Comparison of ENCODE assay signal across 21 cellular contexts in genomic region chr2:113255140-113256070, GRCh38. TPM values are rescaled to one million over a fixed set of nuclear protein-coding genes. Genes with fewer than 3 reads are reported as not detected.
DNase-seq lines count a peak whose midpoint lies in the region; ATAC-seq, FAIRE-seq and TF ChIP-seq lines count a peak whose summit lies in the region.
"Had no signal": no experiment of that assay in that cellular context is flagged by ENCODE, and none has a peak within 500 bp of the region (broad histone marks: within the 10 kb centered on the region; RNA-seq: fewer than 3 reads in every experiment).

No MANE protein-coding gene starts in this region.

- H3K9me2 ChIP-seq in PC-3 (replicated peaks; ENCODE audit: low read length): no peaks in the 10 kb centered on the region

- H3K9me3 ChIP-seq in smooth muscle cell (replicated peaks; ENCODE audit: low read depth): no peaks in the 10 kb centered on the region
- no peaks in the 10 kb centered on the region for H3K9me3 ChIP-seq in PC-3 (ENCODE audit: low read length)
- no peaks in the 10 kb centered on the region for H3K9me3 ChIP-seq in ascending aorta
- H3K9me3 ChIP-seq: heart right ventricle, ovary had no signal

- no TSS peak for BruUV-seq in PC-3 (replicated peaks; lab: Mats Ljungman, UMichigan)

- no peaks in the 10 kb centered on the region for H3K36me3 ChIP-seq in bronchial epithelial cell (ENCODE audit: control insufficient read depth, insufficient read depth, low read length)
- no peaks in the 10 kb centered on the region for H3K36me3 ChIP-seq in smooth muscle cell (ENCODE audit: low read depth)
- H3K36me3 ChIP-seq in PC-3 (ENCODE audit: low read depth, low read length): no peaks in the 10 kb centered on the region
- no peaks in the 10 kb centered on the region for H3K36me3 ChIP-seq in ascending aorta
- H3K36me3 ChIP-seq: heart right ventricle, ovary had no signal

- H3K27me3 Mint-ChIP-seq in activated naive CD4-positive, alpha-beta T cell treated with anti-CD3 and anti-CD28 coated beads for 36 hours (ENCODE audit: low read depth): no peaks in the 10 kb centered on the region

- H3K4me2 ChIP-seq in smooth muscle cell (peak overlapping the region; percentile 39), PC-3 (ENCODE audit: low read length) (no peak overlapping the region)

- POLR2A ChIA-PET in PC-3 (lab: Charles Lee; ENCODE audit: unreplicated experiment): no interaction called here

- H3K4me3 Mint-ChIP-seq in activated naive CD4-positive, alpha-beta T cell treated with anti-CD3 and anti-CD28 coated beads for 36 hours: no peak overlapping the region
- H3K4me3 Mint-ChIP-seq: naive B cell had no signal

- H4K20me1 ChIP-seq in smooth muscle cell (ENCODE audit: low read depth): no peaks in the 10 kb centered on the region
- no peaks in the 10 kb centered on the region for H4K20me1 ChIP-seq in PC-3 (ENCODE audit: low read length)

- CTCF ChIA-PET in activated naive CD4-positive, alpha-beta T cell treated with anti-CD3 and anti-CD28 coated beads for 36 hours (lab: Charles Lee): interaction anchor here (0.6 to 2.4 kb wide), 9 partner anchors 8 to 185 kb away, joined by 3 to 6 read pairs (median 4); no protein-coding TSS in a partner anchor
- CTCF ChIA-PET in PC-3 (lab: Charles Lee): no interaction called here

- peak overlapping the region; percentile 22 to 27 for H3K27ac Mint-ChIP-seq in activated naive CD4-positive, alpha-beta T cell treated with anti-CD3 and anti-CD28 coated beads, Interleukin-2, amount 50 U/mL, for 72 hours
- H3K27ac Mint-ChIP-seq in activated naive CD4-positive, alpha-beta T cell treated with anti-CD3 and anti-CD28 coated beads for 36 hours: no peak overlapping the region

- ATAC-seq in activated naive CD4-positive, alpha-beta T cell treated with anti-CD3 and anti-CD28 coated beads, Interleukin-2, amount 50 U/mL, for 72 hours: no peak
- no peak for ATAC-seq in PC-3
- ATAC-seq: heart right ventricle, Right ventricle myocardium inferior had no signal

- H3K4me1 ChIP-seq in smooth muscle cell (ENCODE audit: low read depth) (no peaks in the 10 kb centered on the region), PC-3 (ENCODE audit: insufficient read depth, low read length) (peaks cover 16% of the 10 kb centered on the region), ascending aorta (peaks cover 0 to 5% of the 10 kb centered on the region in 2 donors)

- H3K27ac ChIP-seq in smooth muscle cell (ENCODE audit: low read depth): no peak overlapping the region
- H3K27ac ChIP-seq in PC-3 (ENCODE audit: low read length): no peak overlapping the region
- no peak overlapping the region for H3K27ac ChIP-seq in ascending aorta
- H3K27ac ChIP-seq: heart right ventricle, ovary had no signal

- H3K36me3 Mint-ChIP-seq in activated naive CD4-positive, alpha-beta T cell treated with anti-CD3 and anti-CD28 coated beads, Interleukin-2, amount 50 U/mL, for 72 hours: no peaks in the 10 kb centered on the region
- H3K36me3 Mint-ChIP-seq in activated naive CD4-positive, alpha-beta T cell treated with anti-CD3 and anti-CD28 coated beads for 36 hours (ENCODE audit: low read depth): peaks cover 7% of the 10 kb centered on the region

- intact Hi-C loops in activated naive CD4-positive, alpha-beta T cell treated with anti-CD3 and anti-CD28 coated beads for 36 hours (cut with micrococcal nuclease): no loop called here
- intact Hi-C loops in PC-3 (cut with micrococcal nuclease) (no loop called here), ascending aorta (cut with DNase I) (no loop called here)

- no peak for TF ChIP-seq CTCF in bronchial epithelial cell (IDR thresholded peaks at IDR 0.05; ENCODE audit: insufficient read depth, low read length, severe bottlenecking)
- TF ChIP-seq CTCF in smooth muscle cell (IDR thresholded peaks at IDR 0.05; ENCODE audit: borderline replicate concordance, insufficient read depth, poor library complexity, severe bottlenecking): no peak
- no peak for TF ChIP-seq CTCF in PC-3 (conservative IDR thresholded peaks at IDR 0.05; ENCODE audit: low read depth, low read length)
- TF ChIP-seq CTCF in ascending aorta (IDR thresholded peaks at IDR 0.05): no peak

- H3K79me2 ChIP-seq in smooth muscle cell (ENCODE audit: low read depth) (no peaks in the 10 kb centered on the region), PC-3 (ENCODE audit: low read length) (no peaks in the 10 kb centered on the region)

- H3F3A ChIP-seq in smooth muscle cell (ENCODE audit: low read depth) (no peaks in the 10 kb centered on the region), PC-3 (ENCODE audit: low read length, unreplicated experiment) (no peaks in the 10 kb centered on the region)

- 44% methylated on average over 4 of the region's 4 CpGs for WGBS in smooth muscle cell (ENCODE audit: low lambda C conversion rate)

- no peak overlapping the region for H3K9ac ChIP-seq in smooth muscle cell (ENCODE audit: low read depth)
- no peak overlapping the region for H3K9ac ChIP-seq in PC-3 (ENCODE audit: low read length)

- H3K4me3 ChIP-seq in bronchial epithelial cell (ENCODE audit: low read depth, low read length): no peak overlapping the region
- H3K4me3 ChIP-seq in smooth muscle cell: no peak overlapping the region
- H3K4me3 ChIP-seq in PC-3 (ENCODE audit: low read length): no peak overlapping the region
- H3K4me3 ChIP-seq in ascending aorta: no peak overlapping the region
- H3K4me3 ChIP-seq: heart right ventricle, ovary had no signal

- peaks cover 73% of the 10 kb centered on the region for H3K4me1 Mint-ChIP-seq in activated naive CD4-positive, alpha-beta T cell treated with anti-CD3 and anti-CD28 coated beads for 36 hours (ENCODE audit: low read depth)

- H2AFZ ChIP-seq in smooth muscle cell (ENCODE audit: low read depth): no peak overlapping the region
- H2AFZ ChIP-seq in PC-3 (ENCODE audit: low read length): no peak overlapping the region

- no peaks in the 10 kb centered on the region for H3K27me3 ChIP-seq in bronchial epithelial cell (ENCODE audit: control insufficient read depth, insufficient read depth, low read length)
- peaks cover 4% of the 10 kb centered on the region for H3K27me3 ChIP-seq in smooth muscle cell (ENCODE audit: low read depth)
- H3K27me3 ChIP-seq in PC-3 (ENCODE audit: low read length): no peaks in the 10 kb centered on the region
- H3K27me3 ChIP-seq in ascending aorta: no peaks in the 10 kb centered on the region
- H3K27me3 ChIP-seq: ovary had no signal

- no peak for DNase-seq in activated naive CD4-positive, alpha-beta T cell treated with anti-CD3 and anti-CD28 coated beads, Interleukin-2, amount 50 U/mL, for 72 hours (ENCODE audit: low spot score in 2 of 2)
- DNase-seq in activated naive CD4-positive, alpha-beta T cell treated with anti-CD3 and anti-CD28 coated beads for 36 hours: no peak
- peak; percentile 23 for DNase-seq in LHCN-M2 (ENCODE audit: low read depth)
- no peak for DNase-seq in bronchial epithelial cell (ENCODE audit: low read depth)
- no peak for DNase-seq in smooth muscle cell (lab: John Stamatoyannopoulos, UW; ENCODE audit: unreplicated experiment)
- DNase-seq in NCI-H2227 treated with DMSO at 0.1 percent for 48 hours (lab: John Stamatoyannopoulos, UW): no peak
- DNase-seq in PC-3: no peak
- no peak for DNase-seq in ascending aorta (ENCODE audit: low spot score in 2 of 2)
- DNase-seq: activated CD4-positive, CD25-positive, alpha-beta regulatory T cell; activated T-cell treated with anti-CD3 and anti-CD28 coated beads, Interleukin-2, amount 50 U/mL, for 48 hours; DMS 273 treated with DMSO at 0.1 percent for 48 hours; heart right ventricle; mesendoderm; naive B cell; NCI-H146; ovary; substantia nigra; T1000 had no signal

- no peaks in the 10 kb centered on the region for H3K9me3 Mint-ChIP-seq in activated naive CD4-positive, alpha-beta T cell treated with anti-CD3 and anti-CD28 coated beads, Interleukin-2, amount 50 U/mL, for 72 hours
- H3K9me3 Mint-ChIP-seq in activated naive CD4-positive, alpha-beta T cell treated with anti-CD3 and anti-CD28 coated beads for 36 hours: no peaks in the 10 kb centered on the region

- peak; percentile 7 for FAIRE-seq in bronchial epithelial cell (lab: Jason Lieb, UNC)
- FAIRE-seq: H54 had no signal

RNA-seq across cellular contexts. Expression of gene PAX8, which starts 23.3 kb away (rescaled TPM):
- 1 to 10 TPM in 1 of 2 donors, under 1 TPM in 1; 0.35 to 1.3 TPM for total RNA-seq in activated naive CD4-positive, alpha-beta T cell treated with anti-CD3 and anti-CD28 coated beads, Interleukin-2, amount 50 U/mL, for 72 hours
- 1 to 10 TPM; 2.0 to 2.8 TPM for total RNA-seq in activated naive CD4-positive, alpha-beta T cell treated with anti-CD3 and anti-CD28 coated beads for 36 hours
- total RNA-seq in LHCN-M2 (2014; rRNA removed) (2.3 and 4.2 TPM in 2 replicates), bronchial epithelial cell (3.5 TPM in 1 of 2 replicates, not detected in the other), smooth muscle cell (not detected in 2 replicates), PC-3 (2014; rRNA removed) (2.6 and 3.4 TPM in 2 replicates), ascending aorta (0.11 TPM)
- polyA plus RNA-seq in LHCN-M2 (2012): 12.6 TPM
- 0.34 TPM in 1 of 2 replicates, not detected in the other for polyA plus RNA-seq in smooth muscle cell
- total RNA-seq: G401 had no signal
